1 cellular context compared by ENCODE assay signal in the genomic region with DNA sequence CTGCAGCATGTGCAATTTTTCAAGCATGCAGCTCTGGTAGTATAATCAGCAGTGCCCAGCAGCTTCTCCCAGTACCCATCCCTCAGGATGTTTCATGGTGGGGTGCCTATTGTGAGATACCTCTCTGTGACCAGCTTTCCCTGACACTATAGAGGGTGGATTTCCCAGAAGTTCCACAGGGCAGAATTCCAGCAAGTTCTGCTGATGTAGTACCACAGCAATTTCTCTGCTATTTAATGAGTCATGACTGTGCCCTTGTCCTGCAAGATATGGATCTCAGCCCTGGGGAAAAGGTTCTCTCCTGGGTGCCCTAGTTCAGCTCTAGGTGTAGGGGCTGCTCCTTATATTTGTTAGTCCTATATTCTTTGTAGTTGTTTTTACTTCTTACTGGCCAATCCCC.
TF ChIP-seq lines count a peak whose summit lies in the region.

No MANE protein-coding gene starts in this region.

TF ChIP-seq in IMR-90, 13 proteins besides CTCF, POLR2A, EP300 and RAD21 (continued from another document):
- TF ChIP-seq, protein P1, sequence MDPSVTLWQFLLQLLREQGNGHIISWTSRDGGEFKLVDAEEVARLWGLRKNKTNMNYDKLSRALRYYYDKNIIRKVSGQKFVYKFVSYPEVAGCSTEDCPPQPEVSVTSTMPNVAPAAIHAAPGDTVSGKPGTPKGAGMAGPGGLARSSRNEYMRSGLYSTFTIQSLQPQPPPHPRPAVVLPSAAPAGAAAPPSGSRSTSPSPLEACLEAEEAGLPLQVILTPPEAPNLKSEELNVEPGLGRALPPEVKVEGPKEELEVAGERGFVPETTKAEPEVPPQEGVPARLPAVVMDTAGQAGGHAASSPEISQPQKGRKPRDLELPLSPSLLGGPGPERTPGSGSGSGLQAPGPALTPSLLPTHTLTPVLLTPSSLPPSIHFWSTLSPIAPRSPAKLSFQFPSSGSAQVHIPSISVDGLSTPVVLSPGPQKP (IDR thresholded peaks at IDR 0.05; ENCODE audit: borderline replicate concordance, low read depth, low read length), result no peak
- TF ChIP-seq, protein P2, sequence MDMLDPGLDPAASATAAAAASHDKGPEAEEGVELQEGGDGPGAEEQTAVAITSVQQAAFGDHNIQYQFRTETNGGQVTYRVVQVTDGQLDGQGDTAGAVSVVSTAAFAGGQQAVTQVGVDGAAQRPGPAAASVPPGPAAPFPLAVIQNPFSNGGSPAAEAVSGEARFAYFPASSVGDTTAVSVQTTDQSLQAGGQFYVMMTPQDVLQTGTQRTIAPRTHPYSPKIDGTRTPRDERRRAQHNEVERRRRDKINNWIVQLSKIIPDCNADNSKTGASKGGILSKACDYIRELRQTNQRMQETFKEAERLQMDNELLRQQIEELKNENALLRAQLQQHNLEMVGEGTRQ (IDR thresholded peaks at IDR 0.05; ENCODE audit: low read depth, low read length), result no peak
- TF ChIP-seq MXI1 (IDR thresholded peaks at IDR 0.05; ENCODE audit: borderline replicate concordance, low read depth, low read length) (no peak), NFE2L2 (IDR thresholded peaks at IDR 0.05; ENCODE audit: low read depth, low read length) (no peak), CHD1 (IDR thresholded peaks at IDR 0.05; ENCODE audit: low read depth, low read length) (no peak), BHLHE40 (IDR thresholded peaks at IDR 0.05; ENCODE audit: low read depth, low read length) (no peak), MAZ (IDR thresholded peaks at IDR 0.05; ENCODE audit: borderline replicate concordance, low read depth, low read length) (no peak), FOS (IDR thresholded peaks at IDR 0.05; ENCODE audit: low read depth, low read length) (no peak), SMC3 (IDR thresholded peaks at IDR 0.05; ENCODE audit: low read depth, low read length) (no peak), MAFK (IDR thresholded peaks at IDR 0.05; ENCODE audit: low read depth, low read length) (no peak)
